In genomic region chr10:95793401-95794045, GRCh38 we compare ENCODE assay signal across 9 cellular contexts. TPM values are rescaled to one million over a fixed set of nuclear protein-coding genes. Genes with fewer than 3 reads are reported as not detected.
DNase-seq lines count a peak whose midpoint lies in the region; ATAC-seq, FAIRE-seq and TF ChIP-seq lines count a peak whose summit lies in the region.
"Had no signal": no experiment of that assay in that cellular context is flagged by ENCODE, and none has a peak within 500 bp of the region (broad histone marks: within the 10 kb centered on the region; RNA-seq: fewer than 3 reads in every experiment).

No MANE protein-coding gene starts in this region.

- CTCF ChIA-PET in activated CD4-positive, alpha-beta memory T cell treated with anti-CD3 and anti-CD28 coated beads, Interleukin-2, amount 10 ng/mL, durations not matched to agents 7 days and 5 days (lab: Charles Lee): interaction anchor here (1.0 kb wide), 1 partner anchor 100 kb away, joined by 3 read pairs; the partner anchor contains the start of gene TCTN3
- CTCF ChIA-PET in activated CD4-positive, alpha-beta T cell treated with anti-CD3 and anti-CD28 coated beads, Interleukin-2, amount 10 ng/mL, durations not matched to agents 7 days and 5 days (lab: Charles Lee): interaction anchor here (0.8 to 2.8 kb wide), 3 partner anchors 9 to 100 kb away, joined by 3 to 6 read pairs (median 3); partner anchors contain the start of gene TCTN3

- peaks cover 27% of the 10 kb centered on the region for H3K36me3 Mint-ChIP-seq in activated CD4-positive, alpha-beta memory T cell treated with anti-CD3 and anti-CD28 coated beads, Interleukin-2, amount 10 ng/mL, durations not matched to agents 7 days and 5 days (ENCODE audit: low read depth)
- H3K36me3 Mint-ChIP-seq in natural killer cell: no peaks in the 10 kb centered on the region
- no peaks in the 10 kb centered on the region for H3K36me3 Mint-ChIP-seq in activated CD4-positive, alpha-beta T cell treated with anti-CD3 and anti-CD28 coated beads, Interleukin-2, amount 10 ng/mL, durations not matched to agents 7 days and 5 days (ENCODE audit: low read depth)

- in situ Hi-C loops in GM13976 (cut with MboI; ENCODE audit: low sequenced_read_pairs, unreplicated experiment): no loop called here

- H3K27me3 Mint-ChIP-seq in activated CD4-positive, alpha-beta memory T cell treated with anti-CD3 and anti-CD28 coated beads, Interleukin-2, amount 10 ng/mL, durations not matched to agents 7 days and 5 days: peaks cover 4% of the 10 kb centered on the region
- H3K27me3 Mint-ChIP-seq in natural killer cell (ENCODE audit: low read depth in 2 of 2): no peaks in the 10 kb centered on the region
- peaks cover 7% of the 10 kb centered on the region for H3K27me3 Mint-ChIP-seq in activated CD4-positive, alpha-beta T cell treated with anti-CD3 and anti-CD28 coated beads, Interleukin-2, amount 10 ng/mL, durations not matched to agents 7 days and 5 days

- ATAC-seq in HG02610 (IDR thresholded peaks at IDR 0.05; ENCODE audit: unreplicated experiment) (peak; percentile 51), natural killer cell (peak; percentile 50 to 70 (median 63))

- POLR2A ChIA-PET in activated CD4-positive, alpha-beta memory T cell treated with anti-CD3 and anti-CD28 coated beads, Interleukin-2, amount 10 ng/mL, durations not matched to agents 7 days and 5 days (lab: Charles Lee): interaction anchor here (2.3 kb wide), 1 partner anchor 39 kb away, joined by 8 read pairs; no protein-coding TSS in a partner anchor
- POLR2A ChIA-PET in activated CD4-positive, alpha-beta T cell treated with anti-CD3 and anti-CD28 coated beads, Interleukin-2, amount 10 ng/mL, durations not matched to agents 7 days and 5 days (lab: Charles Lee): no interaction called here

- DNase-seq in GM12891 (ENCODE audit: insufficient read length, low spot score) (no peak), natural killer cell (no peak), GM13976 (ENCODE audit: low spot score) (no peak), GM19240 (ENCODE audit: insufficient read length, low spot score) (no peak), GM19238 (ENCODE audit: insufficient read length, low spot score) (no peak)
- DNase-seq in activated CD4-positive, alpha-beta memory T cell treated with anti-CD3 and anti-CD28 coated beads, Interleukin-2, amount 10 ng/mL, durations not matched to agents 7 days and 5 days: peak; percentile 57
- DNase-seq in activated CD4-positive, alpha-beta T cell treated with anti-CD3 and anti-CD28 coated beads, Interleukin-2, amount 10 ng/mL, durations not matched to agents 7 days and 5 days: no peak
- DNase-seq: stimulated activated naive CD4-positive, alpha-beta T cell had no signal

- intact Hi-C loops in natural killer cell (cut with micrococcal nuclease): no loop called here

- TF ChIP-seq POLR2A in GM12891 (IDR thresholded peaks at IDR 0.05; ENCODE audit: low read depth, low read length): peak; percentile 39; the same call in 1 of the 2 replicates

- peaks cover 74% of the 10 kb centered on the region for H3K4me1 Mint-ChIP-seq in activated CD4-positive, alpha-beta memory T cell treated with anti-CD3 and anti-CD28 coated beads, Interleukin-2, amount 10 ng/mL, durations not matched to agents 7 days and 5 days
- peaks cover 0 to 7% of the 10 kb centered on the region in 2 donors for H3K4me1 Mint-ChIP-seq in natural killer cell
- H3K4me1 Mint-ChIP-seq in activated CD4-positive, alpha-beta T cell treated with anti-CD3 and anti-CD28 coated beads, Interleukin-2, amount 10 ng/mL, durations not matched to agents 7 days and 5 days: peaks cover 2% of the 10 kb centered on the region

- no peak overlapping the region for H3K4me3 Mint-ChIP-seq in activated CD4-positive, alpha-beta memory T cell treated with anti-CD3 and anti-CD28 coated beads, Interleukin-2, amount 10 ng/mL, durations not matched to agents 7 days and 5 days
- no peak overlapping the region for H3K4me3 Mint-ChIP-seq in natural killer cell
- H3K4me3 Mint-ChIP-seq in activated CD4-positive, alpha-beta T cell treated with anti-CD3 and anti-CD28 coated beads, Interleukin-2, amount 10 ng/mL, durations not matched to agents 7 days and 5 days: no peak overlapping the region

- H3K27ac Mint-ChIP-seq in activated CD4-positive, alpha-beta memory T cell treated with anti-CD3 and anti-CD28 coated beads, Interleukin-2, amount 10 ng/mL, durations not matched to agents 7 days and 5 days: peak overlapping the region; percentile 76
- H3K27ac Mint-ChIP-seq in natural killer cell: peak overlapping the region in 1 of 2 donors; percentile 44
- no peak overlapping the region for H3K27ac Mint-ChIP-seq in activated CD4-positive, alpha-beta T cell treated with anti-CD3 and anti-CD28 coated beads, Interleukin-2, amount 10 ng/mL, durations not matched to agents 7 days and 5 days

- TF ChIP-seq CTCF in natural killer cell (IDR thresholded peaks at IDR 0.05) (no peak), GM13976 (IDR thresholded peaks at IDR 0.05; ENCODE audit: borderline replicate concordance, control extremely low read depth, extremely low read depth, insufficient read depth, missing control alignments) (no peak)

- FAIRE-seq in GM12891 (lab: Jason Lieb, UNC): peak; percentile 87

- H3K9me3 Mint-ChIP-seq in activated CD4-positive, alpha-beta memory T cell treated with anti-CD3 and anti-CD28 coated beads, Interleukin-2, amount 10 ng/mL, durations not matched to agents 7 days and 5 days: peaks cover 2% of the 10 kb centered on the region
- H3K9me3 Mint-ChIP-seq in natural killer cell: no peaks in the 10 kb centered on the region
- H3K9me3 Mint-ChIP-seq in activated CD4-positive, alpha-beta T cell treated with anti-CD3 and anti-CD28 coated beads, Interleukin-2, amount 10 ng/mL, durations not matched to agents 7 days and 5 days: no peaks in the 10 kb centered on the region

TF ChIP-seq in GM12891, 5 proteins besides CTCF, POLR2A, EP300 and RAD21:
- TF ChIP-seq SPI1 (IDR thresholded peaks at IDR 0.05; ENCODE audit: low read depth, low read length): peak; percentile 47; the same call in 1 of the 2 replicates
- TF ChIP-seq PAX5 (IDR thresholded peaks at IDR 0.05; ENCODE audit: insufficient read depth, low read length, severe bottlenecking): no peak
- peak; percentile 54; the same call in 1 of the 2 replicates for TF ChIP-seq POU2F2 (IDR thresholded peaks at IDR 0.05; ENCODE audit: low read depth, low read length)
- peak; percentile 59; the same call in 1 of the 2 replicates for TF ChIP-seq POLR2AphosphoS5 (IDR thresholded peaks at IDR 0.05; ENCODE audit: low read depth, low read length)
- no peak for TF ChIP-seq TAF1 (IDR thresholded peaks at IDR 0.05; ENCODE audit: low read depth, low read length)

RNA-seq across cellular contexts. Expression of gene ENTPD1, which starts 37.6 kb away (rescaled TPM):
- polyA plus RNA-seq in GM12891 (2012; ENCODE audit: low read depth, missing spikeins): 201 TPM
- 10 to 100 TPM; 29.7 to 33.3 TPM for total RNA-seq in activated CD4-positive, alpha-beta memory T cell treated with anti-CD3 and anti-CD28 coated beads, Interleukin-2, amount 10 ng/mL, durations not matched to agents 7 days and 5 days
- 1 to 10 TPM; 1.3 to 6.2 (median 3.1) TPM for total RNA-seq in natural killer cell
- total RNA-seq in activated CD4-positive, alpha-beta T cell treated with anti-CD3 and anti-CD28 coated beads, Interleukin-2, amount 10 ng/mL, durations not matched to agents 7 days and 5 days: under 1 TPM in 1 of 2 experiments, not detected in 1; 0.27 TPM

Comparison
In these comparisons a context has a peak if more than half of its experiments do, and no peak if none do; other contexts are left out.
1. RNA of gene ENTPD1, which starts 37.6 kb away (total RNA-seq): 29.7 to 33.3 TPM in activated CD4-positive, alpha-beta memory T cell treated with anti-CD3 and anti-CD28 coated beads, Interleukin-2, amount 10 ng/mL, durations not matched to agents 7 days and 5 days; 1.3 to 6.2 TPM in natural killer cell and 0.27 TPM in activated CD4-positive, alpha-beta T cell treated with anti-CD3 and anti-CD28 coated beads, Interleukin-2, amount 10 ng/mL, durations not matched to agents 7 days and 5 days; every median in the first group is over 4 times any median in the second.